ENCODE assay signal across 15 cellular contexts in the genomic region with DNA sequence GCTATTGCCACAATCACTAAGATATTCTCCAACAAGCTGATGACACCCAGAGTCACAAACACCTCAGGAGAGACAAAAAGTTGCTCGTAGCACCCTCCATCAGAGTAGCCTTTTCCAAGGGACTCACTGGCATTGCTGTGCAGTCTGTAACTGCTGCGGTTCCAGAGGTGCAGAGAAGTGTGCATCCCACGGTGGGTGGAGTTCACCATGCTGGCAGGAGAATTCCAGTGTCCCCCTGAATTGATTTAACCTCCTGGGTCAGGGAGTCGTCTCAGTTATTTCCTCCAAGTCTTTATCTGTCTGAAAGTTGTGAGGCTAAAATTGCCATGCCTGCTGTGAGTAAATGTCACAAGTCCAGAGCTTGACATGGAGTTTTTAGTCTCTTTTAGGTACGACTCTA. TPM values are rescaled to one million over a fixed set of nuclear protein-coding genes. Genes with fewer than 3 reads are reported as not detected.
DNase-seq lines count a peak whose midpoint lies in the region; ATAC-seq and TF ChIP-seq lines count a peak whose summit lies in the region.
"Had no signal": no experiment of that assay in that cellular context is flagged by ENCODE, and none has a peak within 500 bp of the region (broad histone marks: within the 10 kb centered on the region; RNA-seq: fewer than 3 reads in every experiment).

No MANE protein-coding gene starts in this region.

- WGBS in esophagus muscularis mucosa = 43% methylated on average over 5 of the region's 5 CpGs
- no CpG with 5 or more reads among the region's 5 CpGs for WGBS in neuronal stem cell (ENCODE audit: extremely low coverage in 2 of 2, insufficient read length in 2 of 2, insufficient replicate concordance in 1 of 2), 2 donors

- peak overlapping the region; percentile 60 for H3K9ac ChIP-seq in OCI-LY1 (ENCODE audit: low read length)
- no peak overlapping the region for H3K9ac ChIP-seq in neuronal stem cell (ENCODE audit: low read depth, low read length, poor library complexity)

- H3K18ac ChIP-seq in neuronal stem cell (ENCODE audit: low read length) = no peak overlapping the region

- H3K27me3 ChIP-seq in OCI-LY1 (ENCODE audit: insufficient read depth, low read length) (no peaks in the 10 kb centered on the region), esophagus muscularis mucosa (no peaks in the 10 kb centered on the region), neuronal stem cell (ENCODE audit: control insufficient read depth in 3 of 3, insufficient read depth in 3 of 3, low read depth in 1 of 3, low read length in 3 of 3) (no peaks in the 10 kb centered on the region), upper lobe of right lung (no peaks in the 10 kb centered on the region)

- no peaks in the 10 kb centered on the region for H3K9me2 ChIP-seq in OCI-LY1 (ENCODE audit: low read depth, low read length)

- no peaks in the 10 kb centered on the region for H3K27me3 Mint-ChIP-seq in Calu3 (ENCODE audit: unreplicated experiment)
- H3K27me3 Mint-ChIP-seq: CD4-positive, alpha-beta T cell; dendritic cell treated with granulocyte-macrophage colony-stimulating factor and Interleukin-4, amounts not matched to agents 40 ng/mL and 50 ng/mL, for 4 days had no signal

- H2AK5ac ChIP-seq in neuronal stem cell (ENCODE audit: low read depth, low read length) = no peak overlapping the region

- no peak overlapping the region for H3K4ac ChIP-seq in neuronal stem cell (ENCODE audit: low read length)

- no peaks in the 10 kb centered on the region for H4K20me1 ChIP-seq in OCI-LY1 (ENCODE audit: insufficient read depth, low read length)

- H3K9me3 Mint-ChIP-seq in Calu3 (ENCODE audit: low read depth, unreplicated experiment) = no peaks in the 10 kb centered on the region
- H3K9me3 Mint-ChIP-seq: CD4-positive, alpha-beta T cell; dendritic cell treated with granulocyte-macrophage colony-stimulating factor and Interleukin-4, amounts not matched to agents 40 ng/mL and 50 ng/mL, for 4 days had no signal

- no peaks in the 10 kb centered on the region for H3F3A ChIP-seq in OCI-LY1 (ENCODE audit: insufficient read depth, low read length)

- no peak for TF ChIP-seq EP300 in esophagus muscularis mucosa (IDR thresholded peaks at IDR 0.05)

- H3K4me1 Mint-ChIP-seq in Calu3 (ENCODE audit: low read depth, unreplicated experiment) = no peaks in the 10 kb centered on the region

- H3K9me3 ChIP-seq in OCI-LY1 (ENCODE audit: low read length) = no peaks in the 10 kb centered on the region
- no peaks in the 10 kb centered on the region for H3K9me3 ChIP-seq in esophagus muscularis mucosa
- H3K9me3 ChIP-seq in neuronal stem cell (replicated peaks in 1 of 2; ENCODE audit: control insufficient read depth in 2 of 2, insufficient read depth in 1 of 2, low read depth in 1 of 2, low read length in 2 of 2) = peaks cover 0 to 2% of the 10 kb centered on the region in 2 donors
- no peaks in the 10 kb centered on the region for H3K9me3 ChIP-seq in upper lobe of right lung

- H3K4me1 ChIP-seq in OCI-LY1 (ENCODE audit: insufficient read depth, low read length, severe bottlenecking) = peaks cover 44% of the 10 kb centered on the region
- H3K4me1 ChIP-seq in esophagus muscularis mucosa = peaks cover 0 to 13% (median 13%) of the 10 kb centered on the region in 4 donors
- H3K4me1 ChIP-seq in neuronal stem cell (ENCODE audit: control insufficient read depth in 2 of 2, insufficient read depth in 1 of 2, low read depth in 1 of 2, low read length in 2 of 2) = peaks cover 3 to 4% of the 10 kb centered on the region in 2 donors
- H3K4me1 ChIP-seq in upper lobe of right lung = no peaks in the 10 kb centered on the region

- no peak for TF ChIP-seq POLR2A in esophagus muscularis mucosa (IDR thresholded peaks at IDR 0.05; ENCODE audit: low read depth)

- H2BK12ac ChIP-seq in neuronal stem cell (ENCODE audit: low read length) = no peak overlapping the region

- H3K4me3 ChIP-seq in OCI-LY1 (ENCODE audit: low read depth, low read length, poor library complexity, severe bottlenecking) = peak overlapping the region; percentile 55
- peak overlapping the region; percentile 3 to 30 (median 18) for H3K4me3 ChIP-seq in esophagus muscularis mucosa
- no peak overlapping the region for H3K4me3 ChIP-seq in neuronal stem cell (ENCODE audit: low read length in 2 of 2)
- no peak overlapping the region for H3K4me3 ChIP-seq in upper lobe of right lung

- no peak overlapping the region for H4K91ac ChIP-seq in neuronal stem cell (ENCODE audit: low read depth, low read length, poor library complexity)

- no peak overlapping the region for H3K14ac ChIP-seq in neuronal stem cell (ENCODE audit: low read length)

- no peak for ATAC-seq in upper lobe of right lung

- H2BK5ac ChIP-seq in neuronal stem cell (ENCODE audit: low read length) = no peak overlapping the region

- no peak overlapping the region for H2BK15ac ChIP-seq in neuronal stem cell (ENCODE audit: low read length)

- H3K27ac Mint-ChIP-seq in Calu3 (ENCODE audit: unreplicated experiment) = no peak overlapping the region
- H3K27ac Mint-ChIP-seq: CD4-positive, alpha-beta T cell; dendritic cell treated with granulocyte-macrophage colony-stimulating factor and Interleukin-4, amounts not matched to agents 40 ng/mL and 50 ng/mL, for 4 days had no signal

- H3K4me2 ChIP-seq in OCI-LY1 (ENCODE audit: low read length) (peak overlapping the region; percentile 69), neuronal stem cell (ENCODE audit: insufficient read depth, low read length, poor library complexity, severe bottlenecking) (no peak overlapping the region)

- peak overlapping the region; percentile 23 for H3K4me3 Mint-ChIP-seq in Calu3 (ENCODE audit: low read depth, unreplicated experiment)
- H3K4me3 Mint-ChIP-seq: CD4-positive, alpha-beta T cell; dendritic cell treated with granulocyte-macrophage colony-stimulating factor and Interleukin-4, amounts not matched to agents 40 ng/mL and 50 ng/mL, for 4 days had no signal

- peak overlapping the region; percentile 65 for H3K27ac ChIP-seq in OCI-LY1 (ENCODE audit: low read depth, low read length, poor library complexity, severe bottlenecking)
- no peak overlapping the region for H3K27ac ChIP-seq in esophagus muscularis mucosa (replicated peaks in 1 of 4)
- H3K27ac ChIP-seq in neuronal stem cell (replicated peaks; ENCODE audit: low read length) = no peak overlapping the region
- H3K27ac ChIP-seq in upper lobe of right lung = no peak overlapping the region
- H3K27ac ChIP-seq: heart left ventricle had no signal

- H4K8ac ChIP-seq in neuronal stem cell (ENCODE audit: low read depth, low read length) = no peak overlapping the region

- H3K36me3 ChIP-seq in OCI-LY1 (ENCODE audit: insufficient read depth, low read length) (no peaks in the 10 kb centered on the region), esophagus muscularis mucosa (no peaks in the 10 kb centered on the region), neuronal stem cell (replicated peaks in 1 of 2; ENCODE audit: control insufficient read depth in 2 of 2, insufficient read depth in 2 of 2, low read length in 2 of 2) (no peaks in the 10 kb centered on the region), upper lobe of right lung (no peaks in the 10 kb centered on the region)
- H3K36me3 ChIP-seq: heart left ventricle had no signal

- intact Hi-C loops in Calu3 (cut with micrococcal nuclease; ENCODE audit: unreplicated experiment) = no loop called here
- intact Hi-C loops in esophagus muscularis mucosa (cut with DNase I) = no loop called here
- intact Hi-C loops in upper lobe of right lung (cut with DNase I) = no loop called here

- DNase-seq in Calu3 (no peak), esophagus muscularis mucosa (ENCODE audit: extremely low spot score) (no peak), neuronal stem cell (ENCODE audit: low spot score) (peak; percentile 9), HPDE6-E6E7 (ENCODE audit: extremely low spot score) (no peak), NCI-H2107 (lab: John Stamatoyannopoulos, UW) (no peak), upper lobe of right lung (no peak)
- DNase-seq: activated gamma-delta T cell treated with Interleukin-2 at 50 U/mL for 16 hours; aorta; CD4-positive, alpha-beta T cell; T-helper 2 cell had no signal

- no peaks in the 10 kb centered on the region for H3K36me3 Mint-ChIP-seq in Calu3 (ENCODE audit: insufficient read depth, unreplicated experiment)

- peak overlapping the region; percentile 29; the same call in 1 of the 2 replicates for H2AFZ ChIP-seq in OCI-LY1 (ENCODE audit: low read length)
- peak overlapping the region; percentile 80 for H2AFZ ChIP-seq in neuronal stem cell (ENCODE audit: low read length)

- H3K79me1 ChIP-seq in neuronal stem cell (ENCODE audit: low read depth, low read length) = no peaks in the 10 kb centered on the region

- H3K23ac ChIP-seq in neuronal stem cell (ENCODE audit: low read depth, low read length, poor library complexity) = no peak overlapping the region

- CTCF ChIA-PET in Calu3 (lab: Charles Lee) = no interaction called here

- BruUV-seq in Calu3 (replicated peaks; lab: Mats Ljungman, UMichigan) = no TSS peak

- TF ChIP-seq CTCF in Calu3 (IDR thresholded peaks at IDR 0.05; ENCODE audit: unreplicated experiment) = no peak
- no peak for TF ChIP-seq CTCF in OCI-LY1 (IDR thresholded peaks at IDR 0.05; ENCODE audit: low read length)
- TF ChIP-seq CTCF in esophagus muscularis mucosa (IDR thresholded peaks at IDR 0.05) = no peak
- no peak for TF ChIP-seq CTCF in upper lobe of right lung (IDR thresholded peaks at IDR 0.05)

- no peak overlapping the region for H2BK120ac ChIP-seq in neuronal stem cell (ENCODE audit: low read depth, low read length)

- H3K79me2 ChIP-seq in OCI-LY1 (ENCODE audit: insufficient read depth, low read length) = no peaks in the 10 kb centered on the region

RNA-seq across cellular contexts. Expression of gene MC4R, which starts 0.4 kb away (rescaled TPM):
- total RNA-seq in Calu3 (2022) (not detected in 2 replicates), esophagus muscularis mucosa (1 to 10 TPM in 2 of 4 donors, under 1 TPM in 2; 0.45 to 2.5 (median 1.0) TPM), upper lobe of right lung (not detected)
- polyA plus RNA-seq in neuronal stem cell (2013, experiment 1 of 2) = 0.13 TPM
- polyA plus RNA-seq in neuronal stem cell (2013, experiment 2 of 2) = 0.15 TPM
- total RNA-seq: aorta; CD4-positive, alpha-beta T cell; heart left ventricle; mononuclear cell had no signal
- polyA plus RNA-seq: aorta, esophagus, heart left ventricle had no signal

Comparison
In these comparisons a context has a peak if more than half of its experiments do, and no peak if none do; other contexts are left out.
1. H3K4me3 ChIP-seq: peak in OCI-LY1 (single experiment) and esophagus muscularis mucosa (4 of 4); none in neuronal stem cell (0 of 2) and upper lobe of right lung (single experiment).